ENCODE assay signal across 24 cellular contexts in genomic region chr2:134379293-134379692, GRCh38.
DNase-seq lines count a peak whose midpoint lies in the region; ATAC-seq, FAIRE-seq and TF ChIP-seq lines count a peak whose summit lies in the region.
"Had no signal": no experiment of that assay in that cellular context is flagged by ENCODE, and none has a peak within 500 bp of the region (broad histone marks: within the 10 kb centered on the region; RNA-seq: fewer than 3 reads in every experiment).

No MANE protein-coding gene starts in this region.

- H4K20me1 ChIP-seq in keratinocyte (ENCODE audit: control insufficient read depth, extremely low read depth, insufficient read depth, low read length) (no peaks in the 10 kb centered on the region), HepG2 (ENCODE audit: insufficient read depth, low read length) (no peaks in the 10 kb centered on the region)

- intact Hi-C loops in MCF 10A (cut with micrococcal nuclease), result loop anchor here (5.0 kb wide), 1 partner anchor 262 kb away; no protein-coding TSS in a partner anchor
- intact Hi-C loops in breast epithelium (cut with DNase I; ENCODE audit: low total_unique reads), result no loop called here
- intact Hi-C loops in HepG2 (cut with micrococcal nuclease; ENCODE audit: unreplicated experiment), result no loop called here

- BruUV-seq in MCF 10A (replicated peaks; lab: Mats Ljungman, UMichigan) (no TSS peak), HepG2 (replicated peaks; lab: Mats Ljungman, UMichigan) (no TSS peak)

- H3K4me2 ChIP-seq in keratinocyte (ENCODE audit: control insufficient read depth, extremely low read depth, insufficient read depth, low read depth, low read length) (no peak overlapping the region), HepG2 (ENCODE audit: low read depth, low read length) (no peak overlapping the region)
- H3K4me2 ChIP-seq: KMS-11 had no signal

- TF ChIP-seq RAD21 in HepG2 (CRISPR knock-in tag; IDR thresholded peaks at IDR 0.05), result no peak

- no peak overlapping the region for H3K4me3 Mint-ChIP-seq in MCF 10A (ENCODE audit: unreplicated experiment)
- H3K4me3 Mint-ChIP-seq: activated CD8-positive, alpha-beta T cell treated with anti-CD3 and anti-CD28 coated beads, Interleukin-2, amount 10 ng/mL, durations not matched to agents 7 days and 5 days; CD8-positive, alpha-beta memory T cell; naive thymus-derived CD4-positive, alpha-beta T cell had no signal

- FAIRE-seq in keratinocyte (lab: Jason Lieb, UNC), result peak; percentile 53
- no peak for FAIRE-seq in HepG2 (lab: Jason Lieb, UNC)

- POLR2A ChIA-PET in MCF 10A (lab: Yijun Ruan, JAX) (no interaction called here), HepG2 (lab: Yijun Ruan, JAX) (no interaction called here)

- H2AFZ ChIP-seq in keratinocyte (ENCODE audit: control insufficient read depth, low read length), result no peak overlapping the region
- no peak overlapping the region for H2AFZ ChIP-seq in HepG2 (ENCODE audit: low read length)

- H3K4me1 ChIP-seq in breast epithelium (no peaks in the 10 kb centered on the region), keratinocyte (ENCODE audit: control insufficient read depth, extremely low read depth, insufficient read depth, low read length) (peaks cover 22% of the 10 kb centered on the region), HepG2 (ENCODE audit: insufficient read depth, low read length) (peaks cover 17% of the 10 kb centered on the region)
- H3K4me1 ChIP-seq: Peyer's patch, SJCRH30 had no signal

- no peaks in the 10 kb centered on the region for H3K9me3 ChIP-seq in breast epithelium
- no peaks in the 10 kb centered on the region for H3K9me3 ChIP-seq in keratinocyte (ENCODE audit: control insufficient read depth, low read depth, low read length)
- no peaks in the 10 kb centered on the region for H3K9me3 ChIP-seq in WERI-Rb-1 (ENCODE audit: severe bottlenecking)
- no peaks in the 10 kb centered on the region for H3K9me3 ChIP-seq in HepG2 (ENCODE audit: low read length)
- H3K9me3 ChIP-seq: colonic mucosa, esophagus squamous epithelium, Peyer's patch, right lobe of liver, SJCRH30, stomach, tibial nerve had no signal

- in situ Hi-C loops in HepG2 (cut with HindIII; ENCODE audit: extremely low pct_ligation_motif_present, low pct_unique_long_range_greater_than_20kb), result no loop called here

- H3K9me3 Mint-ChIP-seq in MCF 10A (ENCODE audit: unreplicated experiment), result no peaks in the 10 kb centered on the region
- H3K9me3 Mint-ChIP-seq: CD8-positive, alpha-beta memory T cell; naive thymus-derived CD4-positive, alpha-beta T cell had no signal

- no peaks in the 10 kb centered on the region for H3K27me3 ChIP-seq in breast epithelium
- H3K27me3 ChIP-seq in keratinocyte (ENCODE audit: control insufficient read depth, extremely low read depth, insufficient read depth, low read length), result no peaks in the 10 kb centered on the region
- no peaks in the 10 kb centered on the region for H3K27me3 ChIP-seq in WERI-Rb-1 (ENCODE audit: insufficient read depth, low read depth, severe bottlenecking)
- no peaks in the 10 kb centered on the region for H3K27me3 ChIP-seq in HepG2 (ENCODE audit: control insufficient read depth in 1 of 2, insufficient read depth in 2 of 2, low read length in 2 of 2)
- H3K27me3 ChIP-seq: colonic mucosa, esophagus squamous epithelium, Peyer's patch, right lobe of liver, SJCRH30, stomach, tibial nerve had no signal

- CTCF ChIA-PET in MCF 10A (lab: Yijun Ruan, JAX) (interaction anchor here (1.1 to 9.9 kb wide), 5 partner anchors 20 to 71 kb away, joined by 3 to 169 read pairs (median 3); no protein-coding TSS in a partner anchor), HepG2 (lab: Yijun Ruan, JAX; ENCODE audit: low intra/inter-chr PET ratio, low total read pairs) (interaction anchor here (0.9 kb wide), 1 partner anchor 71 kb away, joined by 3 read pairs; no protein-coding TSS in a partner anchor)

- 95% methylated on average over 6 of the region's 6 CpGs for WGBS in HepG2 (ENCODE audit: low lambda C conversion rate)

- TF ChIP-seq EP300 in HepG2 (IDR thresholded peaks at IDR 0.05; ENCODE audit: low read depth in 2 of 2, low read length in 2 of 2) (no peak), HepG2 (CRISPR knock-in tag; IDR thresholded peaks at IDR 0.05; ENCODE audit: borderline replicate concordance) (no peak)

- peak overlapping the region; percentile 21 for H3K27ac Mint-ChIP-seq in MCF 10A (ENCODE audit: low read depth, unreplicated experiment)
- H3K27ac Mint-ChIP-seq: activated CD8-positive, alpha-beta T cell treated with anti-CD3 and anti-CD28 coated beads, Interleukin-2, amount 10 ng/mL, durations not matched to agents 7 days and 5 days; CD8-positive, alpha-beta memory T cell had no signal

- H3K9ac ChIP-seq in keratinocyte (ENCODE audit: control insufficient read depth, extremely low read depth, insufficient read depth, low read length) (no peak overlapping the region), HepG2 (ENCODE audit: insufficient read depth, low read depth, low read length) (no peak overlapping the region)
- H3K9ac ChIP-seq: KMS-11 had no signal

- no peak overlapping the region for H3K4me3 ChIP-seq in breast epithelium
- no peak overlapping the region for H3K4me3 ChIP-seq in fibroblast of pulmonary artery (replicated peaks; ENCODE audit: low read depth, low read length)
- no peak overlapping the region for H3K4me3 ChIP-seq in keratinocyte (ENCODE audit: control insufficient read depth in 2 of 3, extremely low read depth in 1 of 3, insufficient read depth in 2 of 3, low read depth in 1 of 3, low read length in 3 of 3)
- no peak overlapping the region for H3K4me3 ChIP-seq in WERI-Rb-1 (ENCODE audit: low read depth, low read length)
- H3K4me3 ChIP-seq in HepG2 (replicated peaks in 1 of 3; ENCODE audit: insufficient read depth in 1 of 3, low read depth in 2 of 3, low read length in 3 of 3), result no peak overlapping the region
- H3K4me3 ChIP-seq: colonic mucosa, esophagus squamous epithelium, Peyer's patch, right lobe of liver, SJCRH30, stomach, tibial nerve had no signal

- TF ChIP-seq POLR2A in breast epithelium (IDR thresholded peaks at IDR 0.05) (no peak), HepG2 (IDR thresholded peaks at IDR 0.05; ENCODE audit: insufficient read depth in 1 of 2, low read depth in 2 of 2, low read length in 2 of 2) (no peak)

- H3K36me3 Mint-ChIP-seq in MCF 10A (ENCODE audit: insufficient read depth, unreplicated experiment), result peaks cover 6% of the 10 kb centered on the region

- no peak overlapping the region for H3K27ac ChIP-seq in breast epithelium
- H3K27ac ChIP-seq in keratinocyte (ENCODE audit: control insufficient read depth, insufficient read depth, low read length), result no peak overlapping the region
- H3K27ac ChIP-seq in WERI-Rb-1, result no peak overlapping the region
- H3K27ac ChIP-seq in HepG2 (ENCODE audit: extremely low read length, insufficient read depth, low read length), result no peak overlapping the region
- H3K27ac ChIP-seq: colonic mucosa, esophagus squamous epithelium, KMS-11, Peyer's patch, right lobe of liver, SJCRH30, stomach, tibial nerve had no signal

- H3K27me3 Mint-ChIP-seq in MCF 10A (ENCODE audit: insufficient read depth, unreplicated experiment), result no peaks in the 10 kb centered on the region
- H3K27me3 Mint-ChIP-seq: CD8-positive, alpha-beta memory T cell; naive thymus-derived CD4-positive, alpha-beta T cell had no signal

- peaks cover 2% of the 10 kb centered on the region for H3K9me1 ChIP-seq in keratinocyte (ENCODE audit: control insufficient read depth, extremely low read depth, insufficient read depth, low read length)

- H3K79me2 ChIP-seq in keratinocyte (ENCODE audit: control insufficient read depth, insufficient read depth, low read length) (no peaks in the 10 kb centered on the region), HepG2 (ENCODE audit: insufficient read depth, low read length) (no peaks in the 10 kb centered on the region)

- no peak for DNase-seq in MCF 10A (ENCODE audit: unreplicated experiment)
- DNase-seq in breast epithelium (ENCODE audit: low spot score in 2 of 2), result no peak
- DNase-seq in fibroblast of pulmonary artery (ENCODE audit: low read depth), result peak; percentile 31
- DNase-seq in keratinocyte (ENCODE audit: low read depth, low spot score), result no peak
- DNase-seq in 8988T, result no peak
- DNase-seq in NCI-H1694 treated with DMSO at 0.1 percent for 48 hours (lab: John Stamatoyannopoulos, UW), result no peak
- DNase-seq in WERI-Rb-1, result no peak
- no peak for DNase-seq in HepG2 (ENCODE audit: low spot score)
- DNase-seq: activated CD4-positive, CD25-positive, alpha-beta regulatory T cell treated with anti-CD3 and anti-CD28 coated beads, Interleukin-2, amount 50 U/mL, for 72 hours; activated CD8-positive, alpha-beta T cell treated with anti-CD3 and anti-CD28 coated beads, Interleukin-2, amount 10 ng/mL, durations not matched to agents 7 days and 5 days; activated gamma-delta T cell treated with Interleukin-2 at 50 U/mL for 16 hours; activated T-cell treated with anti-CD3 and anti-CD28 coated beads for 4 hours; CD8-positive, alpha-beta memory T cell; colonic mucosa; esophagus squamous epithelium; glutamatergic neuron; naive thymus-derived CD4-positive, alpha-beta T cell; NCI-H146; Peyer's patch; right lobe of liver; SJCRH30; stomach had no signal

- no peak for ATAC-seq in HepG2
- ATAC-seq: activated CD8-positive, alpha-beta T cell treated with anti-CD3 and anti-CD28 coated beads, Interleukin-2, amount 10 ng/mL, durations not matched to agents 7 days and 5 days; naive thymus-derived CD4-positive, alpha-beta T cell; right lobe of liver had no signal

- dilution Hi-C loops in keratinocyte (cut with MboI; ENCODE audit: extremely low pct_ligation_motif_present, low sequenced_read_pairs), result no loop called here

- H3K36me3 ChIP-seq in breast epithelium (no peaks in the 10 kb centered on the region), keratinocyte (ENCODE audit: control insufficient read depth in 2 of 2, extremely low read depth in 1 of 2, insufficient read depth in 2 of 2, low read length in 2 of 2) (peaks cover 0 to 5% of the 10 kb centered on the region in 2 experiments), WERI-Rb-1 (peaks cover 19% of the 10 kb centered on the region), HepG2 (replicated peaks in 1 of 2; ENCODE audit: control insufficient read depth in 1 of 2, insufficient read depth in 2 of 2, low read length in 2 of 2) (peaks cover 2 to 15% of the 10 kb centered on the region in 2 experiments; a peak in 3 of 5 replicates)
- H3K36me3 ChIP-seq: colonic mucosa, right lobe of liver had no signal

- peaks cover 22% of the 10 kb centered on the region for H3K4me1 Mint-ChIP-seq in MCF 10A (ENCODE audit: insufficient read depth, unreplicated experiment)

- TF ChIP-seq CTCF in MCF 10A (IDR thresholded peaks at IDR 0.05; ENCODE audit: unreplicated experiment) (no peak), breast epithelium (IDR thresholded peaks at IDR 0.05) (no peak), fibroblast of pulmonary artery (IDR thresholded peaks at IDR 0.05; ENCODE audit: low read length, missing control alignments) (no peak), keratinocyte (optimal IDR thresholded peaks at IDR 0.05 in 1 of 3, IDR thresholded peaks at IDR 0.05 in 1 of 3, conservative IDR thresholded peaks at IDR 0.05 in 1 of 3; ENCODE audit: extremely low read depth in 1 of 3, insufficient read depth in 2 of 3, low read length in 3 of 3) (peak in 1 of 3 experiments; percentile 39), WERI-Rb-1 (IDR thresholded peaks at IDR 0.05; ENCODE audit: low read depth, low read length) (no peak), HepG2 (CRISPR knock-in tag; IDR thresholded peaks at IDR 0.05) (no peak)

TF ChIP-seq in HepG2, 621 proteins besides CTCF, POLR2A, EP300 and RAD21 (continues in another document):
- no peak for TF ChIP-seq ZNF343 (CRISPR knock-in tag; IDR thresholded peaks at IDR 0.05)
